ENCODE assay signal across 9 cellular contexts in genomic region chr1:237012789-237013383, GRCh38. TPM values are rescaled to one million over a fixed set of nuclear protein-coding genes. Genes with fewer than 3 reads are reported as not detected.
DNase-seq lines count a peak whose midpoint lies in the region; ATAC-seq, FAIRE-seq and TF ChIP-seq lines count a peak whose summit lies in the region.
"Had no signal": no experiment of that assay in that cellular context is flagged by ENCODE, and none has a peak within 500 bp of the region (broad histone marks: within the 10 kb centered on the region; RNA-seq: fewer than 3 reads in every experiment).

No MANE protein-coding gene starts in this region.

- H3K9ac ChIP-seq in fibroblast of lung (ENCODE audit: insufficient read depth, low read length), result no peak overlapping the region

- peak; percentile 21; the same call in 1 of the 2 replicates for ATAC-seq in Panc1
- ATAC-seq in pancreas, result peak; percentile 92 to 96 (median 95)
- no peak for ATAC-seq in activated T-helper 17 cell treated with anti-CD3 and anti-CD28 coated beads, Interleukin-2, amount 50 U/mL, for 72 hours (replicated peaks)

- H4K20me1 ChIP-seq in fibroblast of lung (ENCODE audit: control insufficient read depth, extremely low read depth, insufficient read depth, low read length), result no peaks in the 10 kb centered on the region

- H3K27me3 Mint-ChIP-seq in activated T-helper 17 cell treated with anti-CD3 and anti-CD28 coated beads, Interleukin-2, amount 50 U/mL, for 72 hours, result peaks cover 3% of the 10 kb centered on the region

- no peaks in the 10 kb centered on the region for H3K9me3 ChIP-seq in Panc1 (ENCODE audit: control insufficient read depth, insufficient read depth, low read depth, low read length)
- no peaks in the 10 kb centered on the region for H3K9me3 ChIP-seq in fibroblast of lung (ENCODE audit: control insufficient read depth, insufficient read depth, low read depth, low read length)
- H3K9me3 ChIP-seq in pancreas, result no peaks in the 10 kb centered on the region

- H3K4me1 ChIP-seq in Panc1 (ENCODE audit: control insufficient read depth, insufficient read depth, low read length) (no peaks in the 10 kb centered on the region), fibroblast of lung (ENCODE audit: control insufficient read depth, extremely low read depth, insufficient read depth, low read length) (no peaks in the 10 kb centered on the region), pancreas (peaks cover 0 to 6% (median 4%) of the 10 kb centered on the region in 3 donors)

- no peaks in the 10 kb centered on the region for H3K4me1 Mint-ChIP-seq in activated T-helper 17 cell treated with anti-CD3 and anti-CD28 coated beads, Interleukin-2, amount 50 U/mL, for 72 hours

- H3K9me3 Mint-ChIP-seq in activated T-helper 17 cell treated with anti-CD3 and anti-CD28 coated beads, Interleukin-2, amount 50 U/mL, for 72 hours, result peaks cover 4% of the 10 kb centered on the region

- no peaks in the 10 kb centered on the region for H3K36me3 Mint-ChIP-seq in activated T-helper 17 cell treated with anti-CD3 and anti-CD28 coated beads, Interleukin-2, amount 50 U/mL, for 72 hours (ENCODE audit: low read depth)

- H3K4me3 ChIP-seq in Panc1 (ENCODE audit: low read depth in 2 of 2, low read length in 2 of 2) (no peak overlapping the region), fibroblast of lung (replicated peaks in 1 of 4; ENCODE audit: control extremely low read depth in 1 of 4, insufficient read depth in 1 of 4, low read depth in 3 of 4, low read length in 4 of 4) (peak overlapping the region in 1 of 4 experiments; percentile 3), pancreas (peak overlapping the region in 1 of 4 donors; percentile 11)

- POLR2A ChIA-PET in Panc1 (lab: Charles Lee), result no interaction called here

- BruUV-seq in Panc1 (replicated peaks; lab: Mats Ljungman, UMichigan), result no TSS peak

- FAIRE-seq in pancreas (lab: Jason Lieb, UNC), result no peak

- TF ChIP-seq CTCF in Panc1 (IDR thresholded peaks at IDR 0.05) (no peak), fibroblast of lung (conservative IDR thresholded peaks at IDR 0.05 in 1 of 2, IDR thresholded peaks at IDR 0.05 in 1 of 2; ENCODE audit: low read depth in 1 of 2, low read length in 2 of 2) (no peak), pancreas (IDR thresholded peaks at IDR 0.05) (no peak)

- WGBS in pancreas, 2 donors, result 7 to 11% methylated on average over 15 of the region's 15 CpGs

- no peak overlapping the region for H3K27ac Mint-ChIP-seq in activated T-helper 17 cell treated with anti-CD3 and anti-CD28 coated beads, Interleukin-2, amount 50 U/mL, for 72 hours

- H3K27me3 ChIP-seq in Panc1 (ENCODE audit: control insufficient read depth, insufficient read depth, low read length) (no peaks in the 10 kb centered on the region), fibroblast of lung (ENCODE audit: control insufficient read depth, insufficient read depth, low read length) (no peaks in the 10 kb centered on the region), pancreas (no peaks in the 10 kb centered on the region)

- DNase-seq in G401 (ENCODE audit: low spot score), result peak; percentile 97
- no peak for DNase-seq in Panc1 (ENCODE audit: low read depth, low spot score)
- peak; percentile 27 to 68 for DNase-seq in fibroblast of lung (ENCODE audit: low read depth in 2 of 2)
- DNase-seq in pancreas, result peak; percentile 80 to 94 (median 90)
- DNase-seq in activated gamma-delta T cell treated with Interleukin-2 at 50 U/mL for 16 hours, result no peak
- DNase-seq in SIG-M5 (lab: John Stamatoyannopoulos, UW), result no peak
- no peak for DNase-seq in 8988T
- DNase-seq: stimulated activated CD4-positive, alpha-beta T cell treated with anti-CD3 and anti-CD28 coated beads, Interleukin-4, amount 100 ng/mL, for 1 hour had no signal

- H3K27ac ChIP-seq in Panc1 (ENCODE audit: low read length) (no peak overlapping the region), fibroblast of lung (ENCODE audit: insufficient read depth, low read length) (no peak overlapping the region), pancreas (peak overlapping the region; percentile 33 to 73 (median 52))

- CTCF ChIA-PET in Panc1 (lab: Charles Lee), result no interaction called here

- H3K36me3 ChIP-seq in Panc1 (ENCODE audit: control insufficient read depth, insufficient read depth, low read length), result no peaks in the 10 kb centered on the region
- H3K36me3 ChIP-seq in fibroblast of lung (ENCODE audit: control insufficient read depth, insufficient read depth, low read length), result no peaks in the 10 kb centered on the region
- no peaks in the 10 kb centered on the region for H3K36me3 ChIP-seq in pancreas

- no peak overlapping the region for H2AFZ ChIP-seq in fibroblast of lung (ENCODE audit: low read length)

- intact Hi-C loops in Panc1 (cut with micrococcal nuclease; ENCODE audit: unreplicated experiment), result no loop called here
- intact Hi-C loops in pancreas (cut with DNase I), result no loop called here

- H3K79me2 ChIP-seq in fibroblast of lung (ENCODE audit: control insufficient read depth, insufficient read depth, low read length), result no peaks in the 10 kb centered on the region

- H3K4me3 Mint-ChIP-seq in activated T-helper 17 cell treated with anti-CD3 and anti-CD28 coated beads, Interleukin-2, amount 50 U/mL, for 72 hours, result no peak overlapping the region

- H3K4me2 ChIP-seq in fibroblast of lung (ENCODE audit: extremely low read depth, insufficient read depth, low read length), result no peak overlapping the region

- in situ Hi-C loops in G401 (cut with HindIII; ENCODE audit: low sequenced_read_pairs) (no loop called here), Panc1 (cut with HindIII; ENCODE audit: low pct_unique_long_range_greater_than_20kb, low sequenced_read_pairs) (no loop called here)

RNA-seq across cellular contexts. Expression of gene MT1HL1, which starts 8.6 kb away (rescaled TPM):
- total RNA-seq in G401 (2014; rRNA removed; shearing (Covaris generic)), result not detected in 2 replicates
- total RNA-seq in Panc1 (2021; ENCODE audit: unreplicated experiment) (not detected), fibroblast of lung (not detected in 2 replicates), pancreas (not detected)
- polyA plus RNA-seq in Panc1 (2012; ENCODE audit: insufficient read length), result not detected
- polyA plus RNA-seq in fibroblast of lung (not detected in 2 replicates), pancreas (not detected)
- not detected in 2 replicates for polyA plus RNA-seq in fibroblast of lung (2012)
- polyA minus RNA-seq in fibroblast of lung (ENCODE audit: low replicate concordance), result not detected in 2 replicates
- not detected for total RNA-seq in activated T-helper 17 cell treated with anti-CD3 and anti-CD28 coated beads, Interleukin-2, amount 50 U/mL, for 72 hours

RNA-seq across cellular contexts. Expression of gene RYR2, which starts 29.1 kb away (rescaled TPM):
- total RNA-seq in G401 (2014; rRNA removed; shearing (Covaris generic)), result not detected in 2 replicates
- 0.03 TPM for total RNA-seq in Panc1 (2021; ENCODE audit: unreplicated experiment)
- polyA plus RNA-seq in Panc1 (2012; ENCODE audit: insufficient read length), result not detected
- 0.17 and 0.51 TPM in 2 replicates for total RNA-seq in fibroblast of lung
- polyA plus RNA-seq in fibroblast of lung, result 0.06 TPM in 1 of 2 replicates, not detected in the other
- 0.03 TPM in 1 of 2 replicates, not detected in the other for polyA plus RNA-seq in fibroblast of lung (2012)
- not detected in 2 replicates for polyA minus RNA-seq in fibroblast of lung (ENCODE audit: low replicate concordance)
- total RNA-seq in pancreas, result 1 to 10 TPM; 2.5 to 6.9 (median 4.8) TPM
- 1 to 10 TPM; 1.6 to 1.7 TPM for polyA plus RNA-seq in pancreas
- total RNA-seq in activated T-helper 17 cell treated with anti-CD3 and anti-CD28 coated beads, Interleukin-2, amount 50 U/mL, for 72 hours, result under 1 TPM; 0.15 to 0.26 TPM

Comparison
In these comparisons a context has a peak if more than half of its experiments do, and no peak if none do; other contexts are left out.
1. DNase-seq: peak in G401 (single experiment), fibroblast of lung (2 of 2) and pancreas (6 of 6); none in Panc1 (single experiment), activated gamma-delta T cell treated with Interleukin-2 at 50 U/mL for 16 hours (single experiment), SIG-M5 (single experiment) and 8988T (single experiment).
2. H3K27ac ChIP-seq: peak in pancreas (4 of 4); none in Panc1 (single experiment) and fibroblast of lung (single experiment).